In the genomic region with DNA sequence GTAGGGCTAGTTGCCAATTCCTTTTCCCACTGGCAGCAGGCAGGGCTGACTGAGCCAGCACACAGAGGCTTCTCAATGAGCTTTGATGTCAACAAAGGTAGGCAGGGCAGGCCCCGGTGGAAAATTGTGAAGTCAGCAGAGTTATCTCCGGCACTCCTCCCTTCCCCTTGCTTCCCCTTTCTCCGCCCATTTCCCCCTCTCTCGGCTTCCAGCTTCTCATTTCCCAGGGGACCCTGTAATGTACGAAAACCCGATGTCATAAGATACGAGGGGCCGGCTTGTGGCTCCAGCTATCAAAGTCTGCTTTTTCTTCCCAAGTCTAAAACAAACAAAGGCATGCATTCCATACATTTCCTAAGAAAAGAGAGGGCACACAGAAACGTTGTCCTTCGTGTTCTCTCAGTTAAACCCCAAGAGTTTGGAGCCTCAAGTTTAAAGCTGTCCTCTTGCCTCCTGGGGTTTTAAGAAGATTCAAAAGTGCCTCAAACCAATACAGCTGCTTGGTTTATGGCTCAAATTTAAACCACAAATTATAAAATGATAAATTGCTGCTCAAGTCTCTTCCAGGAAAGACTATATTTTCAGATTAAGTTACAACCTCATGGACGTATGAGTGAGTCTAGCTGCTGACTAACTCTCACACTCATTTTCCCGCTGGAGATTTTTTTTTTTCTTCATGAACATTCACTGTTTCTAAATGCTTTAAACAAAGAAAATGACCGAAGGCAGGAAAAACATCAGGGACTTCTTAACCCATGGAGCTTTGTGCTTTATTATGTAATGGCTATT, we compare ENCODE assay signal across 1 cellular context.
TF ChIP-seq lines count a peak whose summit lies in the region.

No MANE protein-coding gene starts in this region.

TF ChIP-seq in HepG2, 621 proteins besides CTCF, POLR2A, EP300 and RAD21 (continued from another document and continues in another):
- TF ChIP-seq, protein P1, sequence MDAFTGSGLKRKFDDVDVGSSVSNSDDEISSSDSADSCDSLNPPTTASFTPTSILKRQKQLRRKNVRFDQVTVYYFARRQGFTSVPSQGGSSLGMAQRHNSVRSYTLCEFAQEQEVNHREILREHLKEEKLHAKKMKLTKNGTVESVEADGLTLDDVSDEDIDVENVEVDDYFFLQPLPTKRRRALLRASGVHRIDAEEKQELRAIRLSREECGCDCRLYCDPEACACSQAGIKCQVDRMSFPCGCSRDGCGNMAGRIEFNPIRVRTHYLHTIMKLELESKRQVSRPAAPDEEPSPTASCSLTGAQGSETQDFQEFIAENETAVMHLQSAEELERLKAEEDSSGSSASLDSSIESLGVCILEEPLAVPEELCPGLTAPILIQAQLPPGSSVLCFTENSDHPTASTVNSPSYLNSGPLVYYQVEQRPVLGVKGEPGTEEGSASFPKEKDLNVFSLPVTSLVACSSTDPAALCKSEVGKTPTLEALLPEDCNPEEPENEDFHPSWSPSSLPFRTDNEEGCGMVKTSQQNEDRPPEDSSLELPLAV (CRISPR knock-in tag; conservative IDR thresholded peaks at IDR 0.05; ENCODE audit: low read depth) = no peak
- TF ChIP-seq ZNF557 (CRISPR knock-in tag; IDR thresholded peaks at IDR 0.05) (peak; percentile 12; the same call in 1 of the 2 replicates), ZNF629 (CRISPR knock-in tag; conservative IDR thresholded peaks at IDR 0.05) (no peak; the same call in 1 of the 2 replicates), KDM5B (CRISPR knock-in tag; IDR thresholded peaks at IDR 0.05; ENCODE audit: borderline replicate concordance) (no peak), TMF1 (CRISPR knock-in tag; IDR thresholded peaks at IDR 0.05; ENCODE audit: low read depth) (no peak), SRSF9 (IDR thresholded peaks at IDR 0.05; ENCODE audit: borderline replicate concordance, insufficient read depth, low read depth, low read length, poor library complexity, severe bottlenecking) (no peak), FOXK1 (CRISPR knock-in tag; IDR thresholded peaks at IDR 0.05; ENCODE audit: borderline replicate concordance, low read depth) (peak; percentile 79; the same call in 1 of the 2 replicates), FOXJ3 (CRISPR knock-in tag; IDR thresholded peaks at IDR 0.05; ENCODE audit: borderline replicate concordance) (peak; percentile 85; the same call in 1 of the 2 replicates), GLI4 (CRISPR knock-in tag; IDR thresholded peaks at IDR 0.05; ENCODE audit: borderline replicate concordance) (no peak), SRSF4 (IDR thresholded peaks at IDR 0.05; ENCODE audit: low read depth, low read length, poor library complexity, severe bottlenecking) (no peak), ZNF232 (CRISPR knock-in tag; IDR thresholded peaks at IDR 0.05; ENCODE audit: borderline replicate concordance) (peak; percentile 67; the same call in 1 of the 2 replicates), HNF4A (CRISPR knock-in tag; IDR thresholded peaks at IDR 0.05) (peak; percentile 76), ZNF567 (CRISPR knock-in tag; IDR thresholded peaks at IDR 0.05; ENCODE audit: borderline replicate concordance) (no peak), PAWR (CRISPR knock-in tag; IDR thresholded peaks at IDR 0.05; ENCODE audit: borderline replicate concordance) (no peak), XBP1 (CRISPR knock-in tag; IDR thresholded peaks at IDR 0.05) (no peak), SOX5 (CRISPR knock-in tag; IDR thresholded peaks at IDR 0.05; ENCODE audit: borderline replicate concordance) (peak; percentile 80), TAF1 (CRISPR knock-in tag; IDR thresholded peaks at IDR 0.05) (peak; percentile 75; the same call in 1 of the 2 replicates), ARID2 (CRISPR knock-in tag; IDR thresholded peaks at IDR 0.05; ENCODE audit: borderline replicate concordance) (no peak), TBP (CRISPR knock-in tag; IDR thresholded peaks at IDR 0.05) (no peak), THAP11 (CRISPR knock-in tag; IDR thresholded peaks at IDR 0.05) (peak; percentile 64), NFIC (IDR thresholded peaks at IDR 0.05; ENCODE audit: low read length) (peak; percentile 89), NPAS2 (CRISPR knock-in tag; IDR thresholded peaks at IDR 0.05; ENCODE audit: borderline replicate concordance) (no peak), KMT2B (CRISPR knock-in tag; IDR thresholded peaks at IDR 0.05) (no peak), HHEX (CRISPR knock-in tag; IDR thresholded peaks at IDR 0.05) (0 out of 2 replicates have a peak, but pooled peaks have one; percentile 15), ZFP36L1 (CRISPR knock-in tag; IDR thresholded peaks at IDR 0.05) (no peak), ZNF143 (CRISPR knock-in tag; IDR thresholded peaks at IDR 0.05) (peak; percentile 67)
- TF ChIP-seq, protein P2, sequence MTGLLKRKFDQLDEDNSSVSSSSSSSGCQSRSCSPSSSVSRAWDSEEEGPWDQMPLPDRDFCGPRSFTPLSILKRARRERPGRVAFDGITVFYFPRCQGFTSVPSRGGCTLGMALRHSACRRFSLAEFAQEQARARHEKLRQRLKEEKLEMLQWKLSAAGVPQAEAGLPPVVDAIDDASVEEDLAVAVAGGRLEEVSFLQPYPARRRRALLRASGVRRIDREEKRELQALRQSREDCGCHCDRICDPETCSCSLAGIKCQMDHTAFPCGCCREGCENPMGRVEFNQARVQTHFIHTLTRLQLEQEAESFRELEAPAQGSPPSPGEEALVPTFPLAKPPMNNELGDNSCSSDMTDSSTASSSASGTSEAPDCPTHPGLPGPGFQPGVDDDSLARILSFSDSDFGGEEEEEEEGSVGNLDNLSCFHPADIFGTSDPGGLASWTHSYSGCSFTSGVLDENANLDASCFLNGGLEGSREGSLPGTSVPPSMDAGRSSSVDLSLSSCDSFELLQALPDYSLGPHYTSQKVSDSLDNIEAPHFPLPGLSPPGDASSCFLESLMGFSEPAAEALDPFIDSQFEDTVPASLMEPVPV (CRISPR knock-in tag; IDR thresholded peaks at IDR 0.05) = 0 out of 2 replicates have a peak, but pooled peaks have one; percentile 55
- TF ChIP-seq, protein P3, sequence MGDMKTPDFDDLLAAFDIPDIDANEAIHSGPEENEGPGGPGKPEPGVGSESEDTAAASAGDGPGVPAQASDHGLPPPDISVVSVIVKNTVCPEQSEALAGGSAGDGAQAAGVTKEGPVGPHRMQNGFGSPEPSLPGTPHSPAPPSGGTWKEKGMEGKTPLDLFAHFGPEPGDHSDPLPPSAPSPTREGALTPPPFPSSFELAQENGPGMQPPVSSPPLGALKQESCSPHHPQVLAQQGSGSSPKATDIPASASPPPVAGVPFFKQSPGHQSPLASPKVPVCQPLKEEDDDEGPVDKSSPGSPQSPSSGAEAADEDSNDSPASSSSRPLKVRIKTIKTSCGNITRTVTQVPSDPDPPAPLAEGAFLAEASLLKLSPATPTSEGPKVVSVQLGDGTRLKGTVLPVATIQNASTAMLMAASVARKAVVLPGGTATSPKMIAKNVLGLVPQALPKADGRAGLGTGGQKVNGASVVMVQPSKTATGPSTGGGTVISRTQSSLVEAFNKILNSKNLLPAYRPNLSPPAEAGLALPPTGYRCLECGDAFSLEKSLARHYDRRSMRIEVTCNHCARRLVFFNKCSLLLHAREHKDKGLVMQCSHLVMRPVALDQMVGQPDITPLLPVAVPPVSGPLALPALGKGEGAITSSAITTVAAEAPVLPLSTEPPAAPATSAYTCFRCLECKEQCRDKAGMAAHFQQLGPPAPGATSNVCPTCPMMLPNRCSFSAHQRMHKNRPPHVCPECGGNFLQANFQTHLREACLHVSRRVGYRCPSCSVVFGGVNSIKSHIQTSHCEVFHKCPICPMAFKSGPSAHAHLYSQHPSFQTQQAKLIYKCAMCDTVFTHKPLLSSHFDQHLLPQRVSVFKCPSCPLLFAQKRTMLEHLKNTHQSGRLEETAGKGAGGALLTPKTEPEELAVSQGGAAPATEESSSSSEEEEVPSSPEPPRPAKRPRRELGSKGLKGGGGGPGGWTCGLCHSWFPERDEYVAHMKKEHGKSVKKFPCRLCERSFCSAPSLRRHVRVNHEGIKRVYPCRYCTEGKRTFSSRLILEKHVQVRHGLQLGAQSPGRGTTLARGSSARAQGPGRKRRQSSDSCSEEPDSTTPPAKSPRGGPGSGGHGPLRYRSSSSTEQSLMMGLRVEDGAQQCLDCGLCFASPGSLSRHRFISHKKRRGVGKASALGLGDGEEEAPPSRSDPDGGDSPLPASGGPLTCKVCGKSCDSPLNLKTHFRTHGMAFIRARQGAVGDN (CRISPR knock-in tag; IDR thresholded peaks at IDR 0.05) = peak; percentile 73
- TF ChIP-seq, protein P4, sequence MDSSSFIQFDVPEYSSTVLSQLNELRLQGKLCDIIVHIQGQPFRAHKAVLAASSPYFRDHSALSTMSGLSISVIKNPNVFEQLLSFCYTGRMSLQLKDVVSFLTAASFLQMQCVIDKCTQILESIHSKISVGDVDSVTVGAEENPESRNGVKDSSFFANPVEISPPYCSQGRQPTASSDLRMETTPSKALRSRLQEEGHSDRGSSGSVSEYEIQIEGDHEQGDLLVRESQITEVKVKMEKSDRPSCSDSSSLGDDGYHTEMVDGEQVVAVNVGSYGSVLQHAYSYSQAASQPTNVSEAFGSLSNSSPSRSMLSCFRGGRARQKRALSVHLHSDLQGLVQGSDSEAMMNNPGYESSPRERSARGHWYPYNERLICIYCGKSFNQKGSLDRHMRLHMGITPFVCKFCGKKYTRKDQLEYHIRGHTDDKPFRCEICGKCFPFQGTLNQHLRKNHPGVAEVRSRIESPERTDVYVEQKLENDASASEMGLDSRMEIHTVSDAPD (CRISPR knock-in tag; IDR thresholded peaks at IDR 0.05) = 0 out of 2 replicates have a peak, but pooled peaks have one; percentile 17
- TF ChIP-seq, protein P5, sequence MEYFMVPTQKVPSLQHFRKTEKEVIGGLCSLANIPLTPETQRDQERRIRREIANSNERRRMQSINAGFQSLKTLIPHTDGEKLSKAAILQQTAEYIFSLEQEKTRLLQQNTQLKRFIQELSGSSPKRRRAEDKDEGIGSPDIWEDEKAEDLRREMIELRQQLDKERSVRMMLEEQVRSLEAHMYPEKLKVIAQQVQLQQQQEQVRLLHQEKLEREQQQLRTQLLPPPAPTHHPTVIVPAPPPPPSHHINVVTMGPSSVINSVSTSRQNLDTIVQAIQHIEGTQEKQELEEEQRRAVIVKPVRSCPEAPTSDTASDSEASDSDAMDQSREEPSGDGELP (IDR thresholded peaks at IDR 0.05; ENCODE audit: borderline replicate concordance, low read depth) = peak; percentile 49; the same call in 1 of the 2 replicates
- TF ChIP-seq, protein P6, sequence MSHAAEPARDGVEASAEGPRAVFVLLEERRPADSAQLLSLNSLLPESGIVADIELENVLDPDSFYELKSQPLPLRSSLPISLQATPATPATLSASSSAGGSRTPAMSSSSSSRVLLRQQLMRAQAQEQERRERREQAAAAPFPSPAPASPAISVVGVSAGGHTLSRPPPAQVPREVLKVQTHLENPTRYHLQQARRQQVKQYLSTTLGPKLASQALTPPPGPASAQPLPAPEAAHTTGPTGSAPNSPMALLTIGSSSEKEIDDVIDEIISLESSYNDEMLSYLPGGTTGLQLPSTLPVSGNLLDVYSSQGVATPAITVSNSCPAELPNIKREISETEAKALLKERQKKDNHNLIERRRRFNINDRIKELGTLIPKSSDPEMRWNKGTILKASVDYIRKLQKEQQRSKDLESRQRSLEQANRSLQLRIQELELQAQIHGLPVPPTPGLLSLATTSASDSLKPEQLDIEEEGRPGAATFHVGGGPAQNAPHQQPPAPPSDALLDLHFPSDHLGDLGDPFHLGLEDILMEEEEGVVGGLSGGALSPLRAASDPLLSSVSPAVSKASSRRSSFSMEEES (CRISPR knock-in tag; IDR thresholded peaks at IDR 0.05) = peak; percentile 88
- TF ChIP-seq, protein P7, sequence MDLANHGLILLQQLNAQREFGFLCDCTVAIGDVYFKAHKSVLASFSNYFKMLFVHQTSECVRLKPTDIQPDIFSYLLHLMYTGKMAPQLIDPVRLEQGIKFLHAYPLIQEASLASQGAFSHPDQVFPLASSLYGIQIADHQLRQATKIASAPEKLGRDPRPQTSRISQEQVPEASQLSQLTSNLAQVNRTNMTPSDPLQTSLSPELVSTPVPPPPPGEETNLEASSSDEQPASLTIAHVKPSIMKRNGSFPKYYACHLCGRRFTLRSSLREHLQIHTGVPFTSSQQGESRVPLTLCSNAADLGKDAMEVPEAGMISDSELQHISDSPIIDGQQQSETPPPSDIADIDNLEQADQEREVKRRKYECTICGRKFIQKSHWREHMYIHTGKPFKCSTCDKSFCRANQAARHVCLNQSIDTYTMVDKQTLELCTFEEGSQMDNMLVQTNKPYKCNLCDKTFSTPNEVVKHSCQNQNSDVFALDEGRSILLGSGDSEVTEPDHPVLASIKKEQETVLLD (CRISPR knock-in tag; IDR thresholded peaks at IDR 0.05; ENCODE audit: low read depth) = no peak
- TF ChIP-seq, protein P8, sequence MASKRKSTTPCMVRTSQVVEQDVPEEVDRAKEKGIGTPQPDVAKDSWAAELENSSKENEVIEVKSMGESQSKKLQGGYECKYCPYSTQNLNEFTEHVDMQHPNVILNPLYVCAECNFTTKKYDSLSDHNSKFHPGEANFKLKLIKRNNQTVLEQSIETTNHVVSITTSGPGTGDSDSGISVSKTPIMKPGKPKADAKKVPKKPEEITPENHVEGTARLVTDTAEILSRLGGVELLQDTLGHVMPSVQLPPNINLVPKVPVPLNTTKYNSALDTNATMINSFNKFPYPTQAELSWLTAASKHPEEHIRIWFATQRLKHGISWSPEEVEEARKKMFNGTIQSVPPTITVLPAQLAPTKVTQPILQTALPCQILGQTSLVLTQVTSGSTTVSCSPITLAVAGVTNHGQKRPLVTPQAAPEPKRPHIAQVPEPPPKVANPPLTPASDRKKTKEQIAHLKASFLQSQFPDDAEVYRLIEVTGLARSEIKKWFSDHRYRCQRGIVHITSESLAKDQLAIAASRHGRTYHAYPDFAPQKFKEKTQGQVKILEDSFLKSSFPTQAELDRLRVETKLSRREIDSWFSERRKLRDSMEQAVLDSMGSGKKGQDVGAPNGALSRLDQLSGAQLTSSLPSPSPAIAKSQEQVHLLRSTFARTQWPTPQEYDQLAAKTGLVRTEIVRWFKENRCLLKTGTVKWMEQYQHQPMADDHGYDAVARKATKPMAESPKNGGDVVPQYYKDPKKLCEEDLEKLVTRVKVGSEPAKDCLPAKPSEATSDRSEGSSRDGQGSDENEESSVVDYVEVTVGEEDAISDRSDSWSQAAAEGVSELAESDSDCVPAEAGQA (IDR thresholded peaks at IDR 0.05; ENCODE audit: low read depth) = peak; percentile 83; the same call in 1 of the 2 replicates
- TF ChIP-seq, protein P8 (CRISPR knock-in tag; IDR thresholded peaks at IDR 0.05; ENCODE audit: borderline replicate concordance) = no peak
